ENCODE assay signal across 8 cellular contexts in the genomic region with DNA sequence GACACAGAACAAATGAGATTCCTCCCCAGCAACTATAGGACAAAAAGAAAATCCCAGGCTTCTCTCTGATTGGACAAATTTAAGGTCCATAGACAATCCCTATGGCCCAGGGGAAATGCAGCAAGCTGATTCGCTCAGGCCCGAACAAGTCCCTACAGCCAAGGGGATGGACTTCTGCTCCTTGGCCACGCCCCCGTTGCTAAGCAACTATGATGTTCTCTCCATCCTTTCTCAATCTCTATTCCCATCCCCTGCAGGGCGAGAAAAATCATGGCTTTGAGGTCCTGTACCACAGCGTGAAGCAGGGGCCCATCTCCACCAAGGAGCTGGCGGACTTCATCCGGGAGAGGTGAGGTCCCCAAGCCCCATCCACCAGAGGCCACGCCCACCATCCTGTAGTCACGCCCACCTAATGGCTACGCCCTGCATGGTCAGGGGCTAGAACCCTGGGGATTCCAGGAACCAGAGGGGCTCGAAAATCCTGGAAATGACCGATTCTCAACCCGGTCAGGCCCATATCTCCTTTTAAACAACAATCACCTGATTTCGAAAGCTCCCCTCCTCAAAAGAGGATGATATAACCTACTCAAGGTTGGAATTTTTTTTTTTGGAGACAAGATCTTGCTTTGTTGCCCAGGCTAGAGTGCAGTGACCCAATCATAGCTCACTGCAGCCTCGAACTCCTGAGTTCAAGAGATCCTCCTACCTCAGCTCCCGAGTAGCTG. TPM values are rescaled to one million over a fixed set of nuclear protein-coding genes. Genes with fewer than 3 reads are reported as not detected.
DNase-seq lines count a peak whose midpoint lies in the region; ATAC-seq and TF ChIP-seq lines count a peak whose summit lies in the region.

No MANE protein-coding gene starts in this region.

- intact Hi-C loops in activated CD8-positive, alpha-beta T cell treated with anti-CD3 and anti-CD28 coated beads for 36 hours (cut with micrococcal nuclease), result no loop called here

- no peak for TF ChIP-seq CTCF in activated CD8-positive, alpha-beta T cell treated with anti-CD3 and anti-CD28 coated beads for 36 hours (IDR thresholded peaks at IDR 0.05)
- TF ChIP-seq CTCF in epithelial cell of esophagus (IDR thresholded peaks at IDR 0.05; ENCODE audit: insufficient read depth, low read depth, low read length, missing control alignments) (no peak), type B pancreatic cell (conservative IDR thresholded peaks at IDR 0.05) (no peak)

- peak; percentile 47 for ATAC-seq in activated CD8-positive, alpha-beta T cell treated with anti-CD3 and anti-CD28 coated beads for 36 hours
- ATAC-seq in activated CD8-positive, alpha-beta T cell treated with anti-CD3 and anti-CD28 coated beads, Interleukin-2, amount 10 ng/mL, durations not matched to agents 7 days and 5 days, result no peak
- no peak for ATAC-seq in HG03442 (IDR thresholded peaks at IDR 0.05; ENCODE audit: unreplicated experiment)

- H3K27ac ChIP-seq in temporal lobe (ENCODE audit: low read depth, low read length), result peak overlapping the region; percentile 94

- POLR2A ChIA-PET in activated CD8-positive, alpha-beta T cell treated with anti-CD3 and anti-CD28 coated beads for 36 hours (lab: Charles Lee), result interaction anchor here (0.5 to 1.3 kb wide), 6 partner anchors 12 to 1538 kb away, joined by 3 to 4 read pairs (median 3); no protein-coding TSS in a partner anchor
- POLR2A ChIA-PET in activated CD8-positive, alpha-beta T cell treated with anti-CD3 and anti-CD28 coated beads, Interleukin-2, amount 10 ng/mL, durations not matched to agents 7 days and 5 days (lab: Charles Lee), result no interaction called here

- H3K27ac Mint-ChIP-seq in activated CD8-positive, alpha-beta T cell treated with anti-CD3 and anti-CD28 coated beads for 36 hours, result no peak overlapping the region
- no peak overlapping the region for H3K27ac Mint-ChIP-seq in activated CD8-positive, alpha-beta T cell treated with anti-CD3 and anti-CD28 coated beads, Interleukin-2, amount 10 ng/mL, durations not matched to agents 7 days and 5 days
- no peak overlapping the region for H3K27ac Mint-ChIP-seq in type B pancreatic cell

- no peaks in the 10 kb centered on the region for H3K9me3 Mint-ChIP-seq in activated CD8-positive, alpha-beta T cell treated with anti-CD3 and anti-CD28 coated beads for 36 hours
- H3K9me3 Mint-ChIP-seq in activated CD8-positive, alpha-beta T cell treated with anti-CD3 and anti-CD28 coated beads, Interleukin-2, amount 10 ng/mL, durations not matched to agents 7 days and 5 days (ENCODE audit: insufficient read depth), result no peaks in the 10 kb centered on the region
- no peaks in the 10 kb centered on the region for H3K9me3 Mint-ChIP-seq in type B pancreatic cell

- peaks cover 15% of the 10 kb centered on the region for H3K4me1 Mint-ChIP-seq in activated CD8-positive, alpha-beta T cell treated with anti-CD3 and anti-CD28 coated beads for 36 hours (ENCODE audit: low read depth)
- peaks cover 11% of the 10 kb centered on the region for H3K4me1 Mint-ChIP-seq in activated CD8-positive, alpha-beta T cell treated with anti-CD3 and anti-CD28 coated beads, Interleukin-2, amount 10 ng/mL, durations not matched to agents 7 days and 5 days (ENCODE audit: low read depth)
- peaks cover 5% of the 10 kb centered on the region for H3K4me1 Mint-ChIP-seq in type B pancreatic cell (ENCODE audit: unreplicated experiment)

- H3K4me3 Mint-ChIP-seq in activated CD8-positive, alpha-beta T cell treated with anti-CD3 and anti-CD28 coated beads for 36 hours, result no peak overlapping the region
- H3K4me3 Mint-ChIP-seq in activated CD8-positive, alpha-beta T cell treated with anti-CD3 and anti-CD28 coated beads, Interleukin-2, amount 10 ng/mL, durations not matched to agents 7 days and 5 days, result no peak overlapping the region
- H3K4me3 Mint-ChIP-seq in type B pancreatic cell, result no peak overlapping the region

- DNase-seq in activated CD8-positive, alpha-beta T cell treated with anti-CD3 and anti-CD28 coated beads for 36 hours, result peak; percentile 58
- DNase-seq in activated CD8-positive, alpha-beta T cell treated with anti-CD3 and anti-CD28 coated beads, Interleukin-2, amount 10 ng/mL, durations not matched to agents 7 days and 5 days, result no peak
- DNase-seq in NOMO-1 treated with dmso at 0.1 percent for 144 hours (lab: John Stamatoyannopoulos, UW; ENCODE audit: unreplicated experiment) (peak; percentile 4), epithelial cell of esophagus (ENCODE audit: low read depth) (peak; percentile 69), HuH-7.5 (ENCODE audit: low spot score) (no peak), type B pancreatic cell (ENCODE audit: extremely low spot score, unreplicated experiment) (no peak)

- CTCF ChIA-PET in activated CD8-positive, alpha-beta T cell treated with anti-CD3 and anti-CD28 coated beads for 36 hours (lab: Charles Lee), result interaction anchor here (0.7 to 1.9 kb wide), 4 partner anchors 12 to 267 kb away, joined by 3 to 5 read pairs (median 4); no protein-coding TSS in a partner anchor
- CTCF ChIA-PET in activated CD8-positive, alpha-beta T cell treated with anti-CD3 and anti-CD28 coated beads, Interleukin-2, amount 10 ng/mL, durations not matched to agents 7 days and 5 days (lab: Charles Lee), result interaction anchor here (0.8 kb wide), 1 partner anchor 66 kb away, joined by 4 read pairs; no protein-coding TSS in a partner anchor

- peaks cover 42% of the 10 kb centered on the region for H3K36me3 Mint-ChIP-seq in activated CD8-positive, alpha-beta T cell treated with anti-CD3 and anti-CD28 coated beads for 36 hours (ENCODE audit: low read depth)
- peaks cover 56% of the 10 kb centered on the region for H3K36me3 Mint-ChIP-seq in activated CD8-positive, alpha-beta T cell treated with anti-CD3 and anti-CD28 coated beads, Interleukin-2, amount 10 ng/mL, durations not matched to agents 7 days and 5 days (ENCODE audit: low read depth)
- no peaks in the 10 kb centered on the region for H3K36me3 Mint-ChIP-seq in type B pancreatic cell

- no peaks in the 10 kb centered on the region for H3K27me3 Mint-ChIP-seq in activated CD8-positive, alpha-beta T cell treated with anti-CD3 and anti-CD28 coated beads for 36 hours
- H3K27me3 Mint-ChIP-seq in activated CD8-positive, alpha-beta T cell treated with anti-CD3 and anti-CD28 coated beads, Interleukin-2, amount 10 ng/mL, durations not matched to agents 7 days and 5 days (ENCODE audit: low read depth), result no peaks in the 10 kb centered on the region
- peaks cover 5% of the 10 kb centered on the region for H3K27me3 Mint-ChIP-seq in type B pancreatic cell

- no peak overlapping the region for H3K4me3 ChIP-seq in epithelial cell of esophagus (ENCODE audit: low read length)

RNA-seq across cellular contexts. Expression of a gene that starts 11.4 kb away (rescaled TPM):
- total RNA-seq in activated CD8-positive, alpha-beta T cell treated with anti-CD3 and anti-CD28 coated beads for 36 hours, result 10 to 100 TPM; 36.9 to 38.3 TPM
- 10 to 100 TPM; 55.0 to 58.1 TPM for total RNA-seq in activated CD8-positive, alpha-beta T cell treated with anti-CD3 and anti-CD28 coated beads, Interleukin-2, amount 10 ng/mL, durations not matched to agents 7 days and 5 days
- 20.7 TPM for total RNA-seq in temporal lobe
- total RNA-seq in type B pancreatic cell (ENCODE audit: low replicate concordance), result 2.5 and 4.4 TPM in 2 replicates

RNA-seq across cellular contexts. Expression of a gene that starts 32.3 kb away (rescaled TPM):
- under 1 TPM in 1 of 2 experiments, not detected in 1; 0.20 TPM for total RNA-seq in activated CD8-positive, alpha-beta T cell treated with anti-CD3 and anti-CD28 coated beads for 36 hours
- under 1 TPM in 1 of 2 experiments, not detected in 1; 0.13 TPM for total RNA-seq in activated CD8-positive, alpha-beta T cell treated with anti-CD3 and anti-CD28 coated beads, Interleukin-2, amount 10 ng/mL, durations not matched to agents 7 days and 5 days
- total RNA-seq in temporal lobe (not detected), type B pancreatic cell (ENCODE audit: low replicate concordance) (12.3 and 22.6 TPM in 2 replicates)

RNA-seq across cellular contexts. Expression of a gene that starts 43.4 kb away (rescaled TPM):
- total RNA-seq in activated CD8-positive, alpha-beta T cell treated with anti-CD3 and anti-CD28 coated beads for 36 hours, result 10 to 100 TPM; 53.8 to 54.7 TPM
- total RNA-seq in activated CD8-positive, alpha-beta T cell treated with anti-CD3 and anti-CD28 coated beads, Interleukin-2, amount 10 ng/mL, durations not matched to agents 7 days and 5 days, result 10 to 100 TPM; 79.0 to 83.8 TPM
- total RNA-seq in temporal lobe, result 62.2 TPM
- 87.1 and 93.6 TPM in 2 replicates for total RNA-seq in type B pancreatic cell (ENCODE audit: low replicate concordance)

RNA-seq across cellular contexts. Expression of a gene that starts 58.7 kb away (rescaled TPM):
- total RNA-seq in activated CD8-positive, alpha-beta T cell treated with anti-CD3 and anti-CD28 coated beads for 36 hours, result 1 to 10 TPM; 5.9 to 6.9 TPM
- 1 to 10 TPM; 5.0 to 6.4 TPM for total RNA-seq in activated CD8-positive, alpha-beta T cell treated with anti-CD3 and anti-CD28 coated beads, Interleukin-2, amount 10 ng/mL, durations not matched to agents 7 days and 5 days
- total RNA-seq in temporal lobe, result not detected
- total RNA-seq in type B pancreatic cell (ENCODE audit: low replicate concordance), result not detected in 2 replicates

Comparison
In these comparisons a context has a peak if more than half of its experiments do, and no peak if none do; other contexts are left out.
1. DNase-seq: peak in activated CD8-positive, alpha-beta T cell treated with anti-CD3 and anti-CD28 coated beads for 36 hours (single experiment), NOMO-1 treated with dmso at 0.1 percent for 144 hours (single experiment) and epithelial cell of esophagus (single experiment); none in activated CD8-positive, alpha-beta T cell treated with anti-CD3 and anti-CD28 coated beads, Interleukin-2, amount 10 ng/mL, durations not matched to agents 7 days and 5 days (single experiment), HuH-7.5 (single experiment) and type B pancreatic cell (single experiment).
2. RNA of a gene that starts 32.3 kb away (total RNA-seq): 12.3 to 22.6 TPM in type B pancreatic cell; 0.20 TPM in activated CD8-positive, alpha-beta T cell treated with anti-CD3 and anti-CD28 coated beads for 36 hours, 0.13 TPM in activated CD8-positive, alpha-beta T cell treated with anti-CD3 and anti-CD28 coated beads, Interleukin-2, amount 10 ng/mL, durations not matched to agents 7 days and 5 days and not detected in temporal lobe (single experiment); every median in the first group is over 10 times any median in the second.